Comparison of ENCODE assay signal across 20 cellular contexts in genomic region chr1:22900451-22900850, GRCh38.
"Had no signal": no experiment of that assay in that cellular context is flagged by ENCODE, and none has a peak within 500 bp of the region (broad histone marks: within the 10 kb centered on the region; RNA-seq: fewer than 3 reads in every experiment).

No MANE protein-coding gene starts in this region.

- H3K4me3 ChIP-seq: left lung, lower lobe of right lung, ovary, spleen, suprapubic skin, thoracic aorta, tibial artery, upper lobe of right lung had no signal

- H3K27ac ChIP-seq: left lung, lower lobe of right lung, ovary, spleen, suprapubic skin, thoracic aorta, tibial artery, upper lobe of right lung had no signal

- DNase-seq: hypothalamus; immature natural killer cell; kidney; left colon; left lung; lower lobe of right lung; mammary epithelial cell; mesenchymal stem cell; naive thymus-derived CD4-positive, alpha-beta T cell; ovary; retina; small intestine; spleen; stimulated activated CD4-positive, alpha-beta T cell treated with anti-CD3 and anti-CD28 coated beads, Interleukin-4, amount 100 ng/mL, for 24 hours; stimulated activated naive CD4-positive, alpha-beta T cell; tibial artery; trophoblast cell; upper lobe of right lung had no signal

- H3K4me1 ChIP-seq: left lung, lower lobe of right lung, spleen, suprapubic skin, tibial artery, upper lobe of right lung had no signal

- H3K27me3 ChIP-seq: ovary, suprapubic skin, tibial artery, upper lobe of right lung had no signal

- H3K36me3 ChIP-seq: left lung, lower lobe of right lung, ovary, spleen, suprapubic skin, thoracic aorta, tibial artery, upper lobe of right lung had no signal

- H3K9me3 ChIP-seq: left lung, lower lobe of right lung, ovary, spleen, suprapubic skin, thoracic aorta, tibial artery, upper lobe of right lung had no signal
